ENCODE assay signal across 8 cellular contexts in genomic region chr16:3065069-3065741, GRCh38. TPM values are rescaled to one million over a fixed set of nuclear protein-coding genes. Genes with fewer than 3 reads are reported as not detected.
A peak's percentile ranks its signal among the peaks of the same experiment; 100 is the strongest.
DNase-seq lines count a peak whose midpoint lies in the region; ATAC-seq and TF ChIP-seq lines count a peak whose summit lies in the region.

A gene with protein sequence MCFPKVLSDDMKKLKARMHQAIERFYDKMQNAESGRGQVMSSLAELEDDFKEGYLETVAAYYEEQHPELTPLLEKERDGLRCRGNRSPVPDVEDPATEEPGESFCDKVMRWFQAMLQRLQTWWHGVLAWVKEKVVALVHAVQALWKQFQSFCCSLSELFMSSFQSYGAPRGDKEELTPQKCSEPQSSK (plus strand): TSS chr16:3065640. CDS start chr16:3065812, 172 bp downstream.

- peak within 1 kb of the TSS in 2 of 11 experiments; percentile 4 to 6; a peak in 2 of 22 replicates for H3K9ac ChIP-seq in BLaER1 treated with 17β-estradiol and CSF1 and Interleukin-3, amounts not matched to agents 10 nM and 100 nM
- H3K9ac ChIP-seq in Loucy (ENCODE audit: low read depth, low read length, poor library complexity, severe bottlenecking), result peak within 1 kb of the TSS; percentile 87

- DNase-seq in activated T-helper 9 cell treated with anti-CD3 and anti-CD28 coated beads, Interleukin-2, amount 50 U/mL, for 16 hours (ENCODE audit: low read depth), result peak; percentile 53
- peak; percentile 86 for DNase-seq in cardiac septum (ENCODE audit: low spot score)
- DNase-seq in spleen, result no peak

- intact Hi-C loops in cardiac septum (cut with DNase I) (no loop called here), spleen (cut with DNase I; ENCODE audit: low total_unique reads) (no loop called here)

- no peaks in the 10 kb centered on the region for H3K36me3 ChIP-seq in BLaER1 treated with 17β-estradiol and CSF1 and Interleukin-3, amounts not matched to agents 10 nM and 100 nM
- no peaks in the 10 kb centered on the region for H3K36me3 ChIP-seq in Loucy (ENCODE audit: insufficient read depth, low read length)
- peaks cover 0 to 30% (median 2%) of the 10 kb centered on the region in 6 donors for H3K36me3 ChIP-seq in spleen

- H3K27ac ChIP-seq in BLaER1 treated with 17β-estradiol and CSF1 and Interleukin-3, amounts not matched to agents 10 nM and 100 nM, result peak within 1 kb of the TSS in 8 of 11 experiments; percentile 6 to 59 (median 31); a peak in 10 of 22 replicates
- H3K27ac ChIP-seq in spleen, result peak within 1 kb of the TSS; percentile 79 to 87 (median 84)

- H3K79me2 ChIP-seq in Loucy (ENCODE audit: insufficient read depth, low read length), result peaks cover 45% of the 10 kb centered on the region

- H3K4me2 ChIP-seq in BLaER1 treated with 17β-estradiol and CSF1 and Interleukin-3, amounts not matched to agents 10 nM and 100 nM, result peak within 1 kb of the TSS in 9 of 11 experiments; percentile 9 to 62 (median 25); a peak in 15 of 22 replicates
- H3K4me2 ChIP-seq in Loucy (ENCODE audit: low read depth, low read length, poor library complexity, severe bottlenecking), result peak within 1 kb of the TSS; percentile 99

- no peaks in the 10 kb centered on the region for H3K27me3 ChIP-seq in BLaER1 treated with 17β-estradiol and CSF1 and Interleukin-3, amounts not matched to agents 10 nM and 100 nM
- no peaks in the 10 kb centered on the region for H3K27me3 ChIP-seq in Loucy (ENCODE audit: insufficient read depth, low read length, poor library complexity, severe bottlenecking)
- no peaks in the 10 kb centered on the region for H3K27me3 ChIP-seq in spleen (replicated peaks in 1 of 7)

- ATAC-seq in GM19395 (IDR thresholded peaks at IDR 0.05; ENCODE audit: unreplicated experiment), result no peak
- no peak for ATAC-seq in GM18858 (IDR thresholded peaks at IDR 0.05; ENCODE audit: unreplicated experiment)
- no peak for ATAC-seq in GM21717 (IDR thresholded peaks at IDR 0.05; ENCODE audit: unreplicated experiment)

- H2AFZ ChIP-seq in Loucy (ENCODE audit: low read length), result peak within 1 kb of the TSS; percentile 80

- H3K9me3 ChIP-seq in BLaER1 treated with 17β-estradiol and CSF1 and Interleukin-3, amounts not matched to agents 10 nM and 100 nM (replicated peaks in 1 of 11), result peaks cover 0 to 8% (median 5%) of the 10 kb centered on the region in 11 experiments; a peak in 7 of 22 replicates
- H3K9me3 ChIP-seq in Loucy (ENCODE audit: insufficient read depth, low read depth, low read length), result no peaks in the 10 kb centered on the region
- H3K9me3 ChIP-seq in spleen, result no peaks in the 10 kb centered on the region

- 41 to 60% (median 50%) methylated on average over 13 of the region's 13 CpGs for WGBS in spleen, 5 donors

- no peak for TF ChIP-seq POLR2A in spleen (IDR thresholded peaks at IDR 0.05)

- H3K4me1 ChIP-seq in BLaER1 treated with 17β-estradiol and CSF1 and Interleukin-3, amounts not matched to agents 10 nM and 100 nM, result peaks cover 11 to 43% (median 32%) of the 10 kb centered on the region in 10 experiments
- H3K4me1 ChIP-seq in Loucy (ENCODE audit: insufficient read depth, low read length, poor library complexity, severe bottlenecking) (peaks cover 8% of the 10 kb centered on the region), spleen (peaks cover 8 to 88% (median 42%) of the 10 kb centered on the region in 6 donors)

- H3F3A ChIP-seq in Loucy (ENCODE audit: low read depth), result no peaks in the 10 kb centered on the region

- no peaks in the 10 kb centered on the region for H3K9me2 ChIP-seq in Loucy (replicated peaks; ENCODE audit: low read depth, low read length)

- TF ChIP-seq CTCF in Loucy (conservative IDR thresholded peaks at IDR 0.05; ENCODE audit: low read length), result no peak
- no peak for TF ChIP-seq CTCF in spleen (IDR thresholded peaks at IDR 0.05 in 8 of 11, conservative IDR thresholded peaks at IDR 0.05 in 3 of 11)

- H3K4me3 ChIP-seq in BLaER1 treated with 17β-estradiol and CSF1 and Interleukin-3, amounts not matched to agents 10 nM and 100 nM, result no peak within 1 kb of the TSS
- peak within 1 kb of the TSS; percentile 95 for H3K4me3 ChIP-seq in Loucy (ENCODE audit: low read length, poor library complexity, severe bottlenecking)
- peak within 1 kb of the TSS; percentile 41 to 79 (median 58) for H3K4me3 ChIP-seq in spleen

- no peaks in the 10 kb centered on the region for H4K20me1 ChIP-seq in BLaER1 treated with 17β-estradiol and CSF1 and Interleukin-3, amounts not matched to agents 10 nM and 100 nM
- H4K20me1 ChIP-seq in Loucy (ENCODE audit: insufficient read depth, low read length, poor library complexity, severe bottlenecking), result peaks cover 20% of the 10 kb centered on the region

RNA-seq across cellular contexts. Expression of the gene that starts here (rescaled TPM):
- total RNA-seq in cardiac septum (32.3 TPM), spleen (100 to 1,000 TPM; 171 to 414 (median 309) TPM)
- polyA plus RNA-seq in spleen, result 100 to 1,000 TPM; 256 to 624 (median 277) TPM

Comparison
In these comparisons a context has a peak if more than half of its experiments do, and no peak if none do; other contexts are left out.
1. H3K4me3 ChIP-seq: peak in Loucy (single experiment) and spleen (8 of 8); none in BLaER1 treated with 17β-estradiol and CSF1 and Interleukin-3, amounts not matched to agents 10 nM and 100 nM (0 of 10).